ENCODE assay signal across 10 cellular contexts in the genomic region with DNA sequence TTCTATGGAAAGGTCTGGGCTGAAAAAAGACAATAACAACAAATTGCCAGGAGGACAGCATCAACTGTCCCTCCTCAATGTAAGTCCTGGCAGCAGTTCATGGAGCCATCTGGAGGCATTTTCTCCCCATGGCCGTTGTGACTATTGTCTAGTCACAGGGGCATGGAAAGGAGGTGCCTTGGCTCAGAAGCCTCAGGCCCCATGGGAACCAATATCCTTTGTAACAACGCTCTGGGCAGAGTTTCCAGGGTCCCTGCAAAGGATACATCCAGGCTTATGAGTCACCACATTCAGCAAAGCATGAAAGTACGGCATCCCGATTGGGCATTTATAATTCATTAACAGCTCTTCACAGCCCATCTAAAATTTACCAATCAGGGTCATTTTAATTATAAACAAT.
DNase-seq lines count a peak whose midpoint lies in the region; ATAC-seq and TF ChIP-seq lines count a peak whose summit lies in the region.
"Had no signal": no experiment of that assay in that cellular context is flagged by ENCODE, and none has a peak within 500 bp of the region (broad histone marks: within the 10 kb centered on the region; RNA-seq: fewer than 3 reads in every experiment).

No MANE protein-coding gene starts in this region.

- no peak overlapping the region for H3K4me3 ChIP-seq in Caco-2 (ENCODE audit: low read depth, low read length)
- no peak overlapping the region for H3K4me3 ChIP-seq in WERI-Rb-1 (ENCODE audit: low read depth, low read length)

- peaks cover 7% of the 10 kb centered on the region; the same call in 1 of the 2 replicates for H3K9me3 ChIP-seq in Caco-2
- H3K9me3 ChIP-seq in WERI-Rb-1 (ENCODE audit: severe bottlenecking): no peaks in the 10 kb centered on the region

- no peak overlapping the region for H3K27ac ChIP-seq in WERI-Rb-1
- H3K27ac ChIP-seq: parathyroid adenoma had no signal

- no peaks in the 10 kb centered on the region for H3K27me3 Mint-ChIP-seq in Caco-2 (ENCODE audit: insufficient read depth, unreplicated experiment)

- ATAC-seq in HG03039 (IDR thresholded peaks at IDR 0.05; ENCODE audit: unreplicated experiment): no peak

- intact Hi-C loops in Caco-2 (cut with micrococcal nuclease; ENCODE audit: unreplicated experiment): no loop called here

- BruUV-seq in Caco-2 (replicated peaks; lab: Mats Ljungman, UMichigan): no TSS peak

- no peak for DNase-seq in Caco-2
- DNase-seq in NCI-H69 (lab: John Stamatoyannopoulos, UW): peak; percentile 62
- DNase-seq in fibroblast of peridontal ligament (ENCODE audit: extremely low read depth): peak; percentile 27
- peak in 40 of 56 donors; percentile 1 to 78 (median 20) for DNase-seq in nucleus accumbens (lab: John Stamatoyannopoulos, UW)
- DNase-seq in HuH-7.5 (ENCODE audit: low spot score): no peak
- DNase-seq in WERI-Rb-1: no peak
- no peak for DNase-seq in effector CD8-positive, alpha-beta T cell (lab: John Stamatoyannopoulos, UW)
- DNase-seq: activated naive CD4-positive, alpha-beta T cell treated with anti-CD3 and anti-CD28 coated beads, Interleukin-2, amount 50 U/mL, for 16 hours had no signal

- CTCF ChIA-PET in Caco-2 (lab: Charles Lee): no interaction called here

- H3K27ac Mint-ChIP-seq in Caco-2 (ENCODE audit: unreplicated experiment): peak overlapping the region; percentile 14

- H3K27me3 ChIP-seq in Caco-2 (replicated peaks; ENCODE audit: control insufficient read depth, insufficient read depth, low read length) (no peaks in the 10 kb centered on the region), WERI-Rb-1 (ENCODE audit: insufficient read depth, low read depth, severe bottlenecking) (no peaks in the 10 kb centered on the region)

- H3K4me3 Mint-ChIP-seq in Caco-2 (ENCODE audit: unreplicated experiment): no peak overlapping the region

- peaks cover 3% of the 10 kb centered on the region for H3K36me3 ChIP-seq in Caco-2 (ENCODE audit: control insufficient read depth, insufficient read depth, low read length)
- H3K36me3 ChIP-seq in WERI-Rb-1: 0 out of 2 replicates have a peak, but pooled peaks cover 3% of the 10 kb centered on the region

- POLR2A ChIA-PET in Caco-2 (lab: Charles Lee): no interaction called here

- peaks cover 13% of the 10 kb centered on the region for H3K4me1 Mint-ChIP-seq in Caco-2 (ENCODE audit: low read depth, unreplicated experiment)

- TF ChIP-seq CTCF in Caco-2 (IDR thresholded peaks at IDR 0.05; ENCODE audit: insufficient read depth in 1 of 2, low read depth in 1 of 2, low read length in 1 of 2, severe bottlenecking in 1 of 2, unreplicated experiment in 1 of 2) (no peak), WERI-Rb-1 (IDR thresholded peaks at IDR 0.05; ENCODE audit: low read depth, low read length) (no peak)

- H3K9me3 Mint-ChIP-seq in Caco-2 (ENCODE audit: unreplicated experiment): peaks cover under 1% of the 10 kb centered on the region

- peaks cover 18% of the 10 kb centered on the region for H3K36me3 Mint-ChIP-seq in Caco-2 (ENCODE audit: insufficient read depth, unreplicated experiment)

- peaks cover 22% of the 10 kb centered on the region for H3K4me1 ChIP-seq in Caco-2
- H3K4me1 ChIP-seq: parathyroid adenoma had no signal

Comparison
In these comparisons a context has a peak if more than half of its experiments do, and no peak if none do; other contexts are left out.
1. DNase-seq: peak in NCI-H69 (single experiment), fibroblast of peridontal ligament (single experiment) and nucleus accumbens (40 of 56); none in Caco-2 (0 of 2), HuH-7.5 (single experiment), WERI-Rb-1 (single experiment) and effector CD8-positive, alpha-beta T cell (single experiment).